In genomic region chr11:95324826-95325225, GRCh38 we compare ENCODE assay signal across 23 cellular contexts.
"Had no signal": no experiment of that assay in that cellular context is flagged by ENCODE, and none has a peak within 500 bp of the region (broad histone marks: within the 10 kb centered on the region; RNA-seq: fewer than 3 reads in every experiment).

No MANE protein-coding gene starts in this region.

- H3K4me3 Mint-ChIP-seq: activated CD4-positive, alpha-beta T cell treated with anti-CD3 and anti-CD28 coated beads, Interleukin-2, amount 10 ng/mL, durations not matched to agents 24 days and 14 days; activated naive CD4-positive, alpha-beta T cell treated with anti-CD3 and anti-CD28 coated beads, Interleukin-2, amount 10 ng/mL, durations not matched to agents 7 days and 5 days; endodermal cell; mesothelial cell of epicardium; naive B cell; T-helper 17 cell had no signal

- ATAC-seq: esophagus mucosa, heart left ventricle, pancreas, T-helper 17 cell had no signal

- H3K27me3 Mint-ChIP-seq: naive B cell had no signal

- DNase-seq: activated CD4-positive, alpha-beta T cell treated with anti-CD3 and anti-CD28 coated beads, Interleukin-2, amount 10 ng/mL, durations not matched to agents 24 days and 14 days; activated CD4-positive, CD25-positive, alpha-beta regulatory T cell treated with anti-CD3 and anti-CD28 coated beads, Interleukin-2, amount 50 U/mL, for 72 hours; activated effector memory CD4-positive, alpha-beta T cell treated with Interleukin-2 at 50 U/mL for 16 hours; activated naive CD4-positive, alpha-beta T cell treated with anti-CD3 and anti-CD28 coated beads, Interleukin-2, amount 10 ng/mL, durations not matched to agents 7 days and 5 days; amniotic stem cell; central memory CD4-positive, alpha-beta T cell; endodermal cell; foreskin fibroblast; heart left ventricle; naive B cell; pancreas; retina; stimulated activated CD4-positive, alpha-beta T cell treated with anti-CD3 and anti-CD28 coated beads, Interleukin-12 subunit alpha, Interleukin-12 subunit beta, amount 100 ng/mL, for 4 hours; stimulated activated CD4-positive, alpha-beta T cell treated with anti-CD3 and anti-CD28 coated beads, Interleukin-4, amount 100 ng/mL, for 1 hour; T-helper 17 cell; T1000; tibial artery; WERI-Rb-1 had no signal

- H3K27ac Mint-ChIP-seq: activated naive CD4-positive, alpha-beta T cell treated with anti-CD3 and anti-CD28 coated beads, Interleukin-2, amount 10 ng/mL, durations not matched to agents 7 days and 5 days; endodermal cell; naive B cell; T-helper 17 cell had no signal

- H3K27ac ChIP-seq: heart left ventricle, pancreas, prostate gland, skin epidermis, suprapubic skin, tibial artery had no signal

- H3K4me3 ChIP-seq: heart left ventricle, pancreas, prostate gland, skin epidermis, suprapubic skin, tibial artery had no signal

- H3K9me3 Mint-ChIP-seq: activated CD4-positive, alpha-beta T cell treated with anti-CD3 and anti-CD28 coated beads, Interleukin-2, amount 10 ng/mL, durations not matched to agents 24 days and 14 days; naive B cell had no signal
